8 cellular contexts compared by ENCODE assay signal in the genomic region with DNA sequence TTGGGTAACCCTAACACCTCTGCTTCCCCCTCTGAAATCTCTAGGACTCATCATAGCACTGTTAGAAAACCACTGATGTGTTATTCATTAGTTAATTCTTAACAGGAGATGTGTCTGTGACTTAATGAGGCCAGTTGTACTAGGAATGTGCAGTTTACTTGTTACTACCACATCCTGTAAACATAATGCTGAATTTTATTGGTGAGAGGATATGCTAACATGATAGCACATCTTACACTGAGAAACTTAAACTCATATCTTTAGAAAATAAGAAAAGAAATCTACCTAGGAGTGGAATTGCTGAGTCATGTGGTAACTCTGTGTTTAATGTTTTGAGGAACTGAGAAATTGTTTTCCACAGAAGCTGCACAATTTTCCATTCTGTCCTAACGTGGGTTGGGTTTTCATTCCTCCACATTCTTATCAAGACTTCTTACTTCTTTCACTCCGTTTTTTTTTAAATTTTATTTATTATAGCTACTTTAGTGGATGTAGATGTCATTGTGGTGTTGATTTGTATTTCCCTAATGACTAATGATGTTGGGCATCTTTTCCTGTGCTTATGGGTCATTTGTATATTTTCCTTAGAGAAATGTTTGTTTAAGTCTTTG. TPM values are rescaled to one million over a fixed set of nuclear protein-coding genes. Genes with fewer than 3 reads are reported as not detected.
DNase-seq lines count a peak whose midpoint lies in the region; ATAC-seq and TF ChIP-seq lines count a peak whose summit lies in the region.

No MANE protein-coding gene starts in this region.

- no peaks in the 10 kb centered on the region; the same call in 1 of the 2 replicates for H3K79me2 ChIP-seq in PC-9 (ENCODE audit: low read depth)
- peaks cover 19% of the 10 kb centered on the region for H3K79me2 ChIP-seq in hepatocyte

- H3K27ac ChIP-seq in PC-9 (peak overlapping the region; percentile 73), hepatocyte (peak overlapping the region; percentile 12)

- WGBS in hepatocyte (ENCODE audit: low lambda C conversion rate, missing lambda C conversion rate): 90% methylated on average over 2 of the region's 2 CpGs

- peaks cover 10% of the 10 kb centered on the region; the same call in 1 of the 2 replicates for H3F3A ChIP-seq in PC-9 (ENCODE audit: insufficient read depth, low read depth)

- no peak for TF ChIP-seq CTCF in PC-9 (conservative IDR thresholded peaks at IDR 0.05)
- TF ChIP-seq CTCF in hepatocyte (IDR thresholded peaks at IDR 0.05; ENCODE audit: poor library complexity): no peak

- ATAC-seq in GM21723 (IDR thresholded peaks at IDR 0.05; ENCODE audit: unreplicated experiment): peak; percentile 78
- no peak for ATAC-seq in sciatic nerve

- POLR2A ChIA-PET in PC-9 (lab: Charles Lee; ENCODE audit: unreplicated experiment): no interaction called here

- in situ Hi-C loops in Caki2 (cut with HindIII; ENCODE audit: low pct_unique_long_range_greater_than_20kb, low sequenced_read_pairs): no loop called here

- intact Hi-C loops in PC-9 (cut with micrococcal nuclease; ENCODE audit: unreplicated experiment) (no loop called here), sciatic nerve (cut with DNase I) (no loop called here)

- H3K4me2 ChIP-seq in PC-9 (peak overlapping the region; percentile 15; the same call in 1 of the 2 replicates), hepatocyte (no peak overlapping the region)

- H3K27me3 ChIP-seq in PC-9 (ENCODE audit: insufficient read depth, low read depth) (no peaks in the 10 kb centered on the region), hepatocyte (no peaks in the 10 kb centered on the region)

- H3K4me1 ChIP-seq in PC-9 (replicated peaks; ENCODE audit: insufficient read depth) (peaks cover 10% of the 10 kb centered on the region), hepatocyte (ENCODE audit: insufficient read depth) (no peaks in the 10 kb centered on the region)

- no peak overlapping the region for H3K4me3 ChIP-seq in PC-9
- no peak overlapping the region for H3K4me3 ChIP-seq in hepatocyte

- no peaks in the 10 kb centered on the region for H4K20me1 ChIP-seq in PC-9 (ENCODE audit: insufficient read depth)
- H4K20me1 ChIP-seq in hepatocyte (ENCODE audit: insufficient read depth, poor library complexity, severe bottlenecking): no peaks in the 10 kb centered on the region

- CTCF ChIA-PET in PC-9 (lab: Charles Lee): no interaction called here

- DNase-seq in Caki2 (ENCODE audit: low read depth) (peak; percentile 82), PC-9 (no peak), hepatocyte (ENCODE audit: low spot score) (no peak), sciatic nerve (ENCODE audit: low spot score) (no peak), activated gamma-delta T cell treated with Interleukin-2 at 50 U/mL for 16 hours (no peak), cerebellar nuclear complex (lab: John Stamatoyannopoulos, UW) (no peak), nucleus accumbens (lab: John Stamatoyannopoulos, UW) (no peak)

- H3K36me3 ChIP-seq in PC-9 (ENCODE audit: low read depth) (peaks cover 25% of the 10 kb centered on the region), hepatocyte (replicated peaks; ENCODE audit: insufficient read depth, low read depth) (no peaks in the 10 kb centered on the region)

- no TSS peak for BruUV-seq in PC-9 (replicated peaks; lab: Mats Ljungman, UMichigan)

- H3K9me3 ChIP-seq in PC-9 (ENCODE audit: insufficient read depth, low read depth) (no peaks in the 10 kb centered on the region), hepatocyte (ENCODE audit: low read depth) (no peaks in the 10 kb centered on the region)

- no peaks in the 10 kb centered on the region for H3K9me2 ChIP-seq in PC-9 (ENCODE audit: insufficient read depth)
- H3K9me2 ChIP-seq in hepatocyte (replicated peaks; ENCODE audit: insufficient read depth): no peaks in the 10 kb centered on the region

- no peak overlapping the region for H2AFZ ChIP-seq in PC-9
- no peak overlapping the region for H2AFZ ChIP-seq in hepatocyte

RNA-seq across cellular contexts. Expression of a gene that starts 33.7 kb away (rescaled TPM):
- 74.1 and 79.4 TPM in 2 replicates for total RNA-seq in Caki2 (2014; rRNA removed; shearing (Covaris generic); ENCODE audit: low replicate concordance)
- total RNA-seq in PC-9 (2021): 40.5 and 41.2 TPM in 2 replicates
- total RNA-seq in hepatocyte: 26.4 and 26.5 TPM in 2 replicates
- 29.4 and 38.1 TPM in 2 replicates for polyA plus RNA-seq in hepatocyte
- 32.5 TPM for total RNA-seq in sciatic nerve

RNA-seq across cellular contexts. Expression of a gene that starts 34.1 kb away (rescaled TPM):
- 4.1 and 6.6 TPM in 2 replicates for total RNA-seq in Caki2 (2014; rRNA removed; shearing (Covaris generic); ENCODE audit: low replicate concordance)
- total RNA-seq in PC-9 (2021) (19.3 and 23.4 TPM in 2 replicates), hepatocyte (5.9 and 9.7 TPM in 2 replicates), sciatic nerve (11.7 TPM)
- 1.6 and 7.1 TPM in 2 replicates for polyA plus RNA-seq in hepatocyte

RNA-seq across cellular contexts. Expression of a gene that starts 36.2 kb away (rescaled TPM):
- 1.0 and 4.3 TPM in 2 replicates for total RNA-seq in Caki2 (2014; rRNA removed; shearing (Covaris generic); ENCODE audit: low replicate concordance)
- total RNA-seq in PC-9 (2021): 16.9 and 17.9 TPM in 2 replicates
- 2.4 and 2.8 TPM in 2 replicates for total RNA-seq in hepatocyte
- polyA plus RNA-seq in hepatocyte: 2.2 and 2.6 TPM in 2 replicates
- total RNA-seq in sciatic nerve: 13.5 TPM
